ENCODE assay signal across 13 cellular contexts in the genomic region with DNA sequence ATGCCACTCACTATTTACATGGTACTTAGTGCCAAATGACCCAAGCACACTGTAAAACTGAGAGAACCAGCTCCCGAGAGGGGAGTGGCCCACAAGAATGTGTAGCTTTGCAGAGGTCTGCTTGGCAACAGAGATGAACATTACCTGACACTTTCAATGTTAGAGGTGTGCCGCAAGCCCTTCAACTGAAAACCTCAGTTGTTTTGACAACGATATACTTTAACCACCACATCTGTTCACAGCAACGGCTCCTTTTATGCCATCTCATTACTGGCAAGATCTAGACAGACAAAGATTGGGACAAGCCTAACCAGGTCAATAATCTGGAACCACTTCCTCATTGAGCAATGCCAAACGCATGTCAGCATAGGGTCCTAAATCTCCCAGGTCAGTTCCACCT. TPM values are rescaled to one million over a fixed set of nuclear protein-coding genes. Genes with fewer than 3 reads are reported as not detected.
DNase-seq lines count a peak whose midpoint lies in the region; ATAC-seq and TF ChIP-seq lines count a peak whose summit lies in the region.
"Had no signal": no experiment of that assay in that cellular context is flagged by ENCODE, and none has a peak within 500 bp of the region (broad histone marks: within the 10 kb centered on the region; RNA-seq: fewer than 3 reads in every experiment).

No MANE protein-coding gene starts in this region.

- H3K4me1 Mint-ChIP-seq in activated naive CD4-positive, alpha-beta T cell treated with anti-CD3 and anti-CD28 coated beads, Interleukin-2, amount 10 ng/mL, durations not matched to agents 7 days and 5 days, result peaks cover 3% of the 10 kb centered on the region
- H3K4me1 Mint-ChIP-seq in type B pancreatic cell (ENCODE audit: unreplicated experiment), result no peaks in the 10 kb centered on the region

- H3K4me3 Mint-ChIP-seq in activated naive CD4-positive, alpha-beta T cell treated with anti-CD3 and anti-CD28 coated beads, Interleukin-2, amount 10 ng/mL, durations not matched to agents 7 days and 5 days, result no peak overlapping the region
- peak overlapping the region; percentile 51 for H3K4me3 Mint-ChIP-seq in type B pancreatic cell
- H3K4me3 Mint-ChIP-seq: activated naive CD4-positive, alpha-beta T cell treated with anti-CD3 and anti-CD28 coated beads for 36 hours; B cell had no signal

- peak overlapping the region in 3 of 4 donors; percentile 56 to 66 (median 59) for H3K27ac ChIP-seq in esophagus squamous epithelium
- H3K27ac ChIP-seq in dorsolateral prefrontal cortex, result no peak overlapping the region
- H3K27ac ChIP-seq: RWPE1, sigmoid colon had no signal

- H3K27ac Mint-ChIP-seq in activated naive CD4-positive, alpha-beta T cell treated with anti-CD3 and anti-CD28 coated beads, Interleukin-2, amount 50 U/mL, for 72 hours, result no peak overlapping the region
- H3K27ac Mint-ChIP-seq in activated naive CD4-positive, alpha-beta T cell treated with anti-CD3 and anti-CD28 coated beads, Interleukin-2, amount 10 ng/mL, durations not matched to agents 7 days and 5 days, result no peak overlapping the region
- H3K27ac Mint-ChIP-seq in type B pancreatic cell, result peak overlapping the region; percentile 78
- H3K27ac Mint-ChIP-seq: activated naive CD4-positive, alpha-beta T cell treated with anti-CD3 and anti-CD28 coated beads for 36 hours; B cell had no signal

- H3K27me3 ChIP-seq in esophagus squamous epithelium (no peaks in the 10 kb centered on the region), dorsolateral prefrontal cortex (no peaks in the 10 kb centered on the region)
- H3K27me3 ChIP-seq: sigmoid colon had no signal

- intact Hi-C loops in esophagus squamous epithelium (cut with DNase I), result no loop called here
- intact Hi-C loops in dorsolateral prefrontal cortex (cut with DNase I), result no loop called here

- no peaks in the 10 kb centered on the region for H3K36me3 ChIP-seq in esophagus squamous epithelium
- H3K36me3 ChIP-seq: sigmoid colon had no signal

- peaks cover 4 to 49% (median 6%) of the 10 kb centered on the region in 3 donors for H3K4me1 ChIP-seq in esophagus squamous epithelium

- TF ChIP-seq POLR2A in esophagus squamous epithelium (IDR thresholded peaks at IDR 0.05), result no peak

- no peaks in the 10 kb centered on the region for H3K27me3 Mint-ChIP-seq in activated naive CD4-positive, alpha-beta T cell treated with anti-CD3 and anti-CD28 coated beads, Interleukin-2, amount 10 ng/mL, durations not matched to agents 7 days and 5 days
- H3K27me3 Mint-ChIP-seq in type B pancreatic cell, result no peaks in the 10 kb centered on the region
- H3K27me3 Mint-ChIP-seq: B cell had no signal

- 26 to 47% methylated on average over 4 to 5 of the region's 5 CpGs for WGBS in esophagus squamous epithelium, 2 donors

- H3K4me3 ChIP-seq in esophagus squamous epithelium (no peak overlapping the region), dorsolateral prefrontal cortex (no peak overlapping the region)
- H3K4me3 ChIP-seq: sigmoid colon had no signal

- H3K9me3 ChIP-seq in esophagus squamous epithelium, result no peaks in the 10 kb centered on the region
- H3K9me3 ChIP-seq: sigmoid colon had no signal

- H3K36me3 Mint-ChIP-seq in activated naive CD4-positive, alpha-beta T cell treated with anti-CD3 and anti-CD28 coated beads, Interleukin-2, amount 50 U/mL, for 72 hours, result no peaks in the 10 kb centered on the region
- no peaks in the 10 kb centered on the region for H3K36me3 Mint-ChIP-seq in activated naive CD4-positive, alpha-beta T cell treated with anti-CD3 and anti-CD28 coated beads, Interleukin-2, amount 10 ng/mL, durations not matched to agents 7 days and 5 days
- no peaks in the 10 kb centered on the region for H3K36me3 Mint-ChIP-seq in type B pancreatic cell

- TF ChIP-seq CTCF in esophagus squamous epithelium (IDR thresholded peaks at IDR 0.05), result no peak
- TF ChIP-seq CTCF in type B pancreatic cell (conservative IDR thresholded peaks at IDR 0.05), result no peak
- no peak for TF ChIP-seq CTCF in dorsolateral prefrontal cortex (IDR thresholded peaks at IDR 0.05 in 54 of 56, conservative IDR thresholded peaks at IDR 0.05 in 2 of 56; ENCODE audit: low read depth in 1 of 56, partially characterized antibody in 56 of 56)

- CTCF ChIA-PET in activated naive CD4-positive, alpha-beta T cell treated with anti-CD3 and anti-CD28 coated beads, Interleukin-2, amount 10 ng/mL, durations not matched to agents 7 days and 5 days (lab: Charles Lee), result interaction anchor here (1.1 to 1.4 kb wide), 2 partner anchors 11 to 12 kb away, joined by 3 to 8 read pairs; no protein-coding TSS in a partner anchor

- DNase-seq in activated naive CD4-positive, alpha-beta T cell treated with anti-CD3 and anti-CD28 coated beads, Interleukin-2, amount 50 U/mL, for 72 hours (ENCODE audit: low spot score in 2 of 2), result no peak
- no peak for DNase-seq in activated naive CD4-positive, alpha-beta T cell treated with anti-CD3 and anti-CD28 coated beads, Interleukin-2, amount 10 ng/mL, durations not matched to agents 7 days and 5 days
- DNase-seq in NCI-H2029 (lab: John Stamatoyannopoulos, UW) (peak; percentile 72), esophagus squamous epithelium (lab: John Stamatoyannopoulos, UW) (no peak), type B pancreatic cell (ENCODE audit: extremely low spot score, unreplicated experiment) (no peak), dorsolateral prefrontal cortex (no peak), OCI-M2 (lab: John Stamatoyannopoulos, UW; ENCODE audit: unreplicated experiment) (no peak)
- DNase-seq: activated naive CD4-positive, alpha-beta T cell treated with anti-CD3 and anti-CD28 coated beads for 36 hours; NCI-H146; sigmoid colon had no signal

- no peaks in the 10 kb centered on the region for H3K9me3 Mint-ChIP-seq in activated naive CD4-positive, alpha-beta T cell treated with anti-CD3 and anti-CD28 coated beads, Interleukin-2, amount 50 U/mL, for 72 hours
- no peaks in the 10 kb centered on the region for H3K9me3 Mint-ChIP-seq in activated naive CD4-positive, alpha-beta T cell treated with anti-CD3 and anti-CD28 coated beads, Interleukin-2, amount 10 ng/mL, durations not matched to agents 7 days and 5 days
- no peaks in the 10 kb centered on the region for H3K9me3 Mint-ChIP-seq in type B pancreatic cell
- H3K9me3 Mint-ChIP-seq: activated naive CD4-positive, alpha-beta T cell treated with anti-CD3 and anti-CD28 coated beads for 36 hours had no signal

- ATAC-seq in activated naive CD4-positive, alpha-beta T cell treated with anti-CD3 and anti-CD28 coated beads, Interleukin-2, amount 50 U/mL, for 72 hours, result peak; percentile 29 to 48
- no peak for ATAC-seq in HG03571 (IDR thresholded peaks at IDR 0.05; ENCODE audit: unreplicated experiment)

RNA-seq across cellular contexts. Expression of a gene that starts 23.7 kb away (rescaled TPM):
- total RNA-seq in activated naive CD4-positive, alpha-beta T cell treated with anti-CD3 and anti-CD28 coated beads, Interleukin-2, amount 50 U/mL, for 72 hours, result under 1 TPM; 0.34 to 0.74 TPM
- total RNA-seq in esophagus squamous epithelium (10 to 100 TPM in 1 of 4 donors, under 1 TPM in 3; 0.29 to 12.4 (median 0.61) TPM), type B pancreatic cell (ENCODE audit: low replicate concordance) (1.4 and 4.2 TPM in 2 replicates), dorsolateral prefrontal cortex (10 to 100 TPM in 117 of 120 experiments, 1 to 10 TPM in 3; 8.2 to 31.0 (median 19.9) TPM)

Comparison
In these comparisons a context has a peak if more than half of its experiments do, and no peak if none do; other contexts are left out.
1. H3K27ac ChIP-seq: peak in esophagus squamous epithelium (3 of 4); none in dorsolateral prefrontal cortex (0 of 59).